In the genomic region with DNA sequence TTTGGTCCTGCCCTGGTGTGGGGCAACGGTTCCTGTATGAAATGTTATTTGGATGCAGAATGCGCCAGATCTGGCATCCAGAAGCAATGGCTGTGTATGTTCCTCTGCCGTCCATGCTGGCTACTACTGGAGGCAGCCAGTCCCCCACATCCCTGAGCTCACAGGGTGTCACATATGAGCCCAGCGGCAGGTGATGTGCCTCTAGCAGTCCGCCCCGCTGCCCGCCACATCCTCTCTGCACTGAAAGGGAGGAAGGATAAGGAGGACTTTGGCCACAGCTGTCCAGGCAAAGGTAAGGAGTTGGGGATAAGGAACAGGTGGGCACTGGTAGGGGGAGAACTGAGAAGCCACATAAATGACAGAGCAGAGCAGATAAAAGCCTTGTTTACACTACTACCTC, we compare ENCODE assay signal across 37 cellular contexts.
"Had no signal": no experiment of that assay in that cellular context is flagged by ENCODE, and none has a peak within 500 bp of the region (broad histone marks: within the 10 kb centered on the region; RNA-seq: fewer than 3 reads in every experiment).

No MANE protein-coding gene starts in this region.

- H3K36me3 ChIP-seq: adrenal gland, ascending aorta, brain microvascular endothelial cell, breast epithelium, cardiac muscle cell had no signal

- H3K4me1 Mint-ChIP-seq: activated naive CD4-positive, alpha-beta T cell treated with anti-CD3 and anti-CD28 coated beads, Interleukin-2, amount 10 ng/mL, durations not matched to agents 7 days and 5 days; activated naive CD4-positive, alpha-beta T cell treated with anti-CD3 and anti-CD28 coated beads, Interleukin-2, amount 50 U/mL, for 24 hours; activated naive CD8-positive, alpha-beta T cell treated with anti-CD3 and anti-CD28 coated beads for 36 hours; activated naive CD8-positive, alpha-beta T cell treated with anti-CD3 and anti-CD28 coated beads, Interleukin-2, amount 10 ng/mL, durations not matched to agents 7 days and 5 days; activated naive CD8-positive, alpha-beta T cell treated with anti-CD3 and anti-CD28 coated beads, Interleukin-2, amount 50 U/mL, for 24 hours; activated T-helper 17 cell treated with anti-CD3 and anti-CD28 coated beads, Interleukin-2, amount 50 U/mL, for 72 hours; central memory CD8-positive, alpha-beta T cell had no signal

- H3K4me3 ChIP-seq: adrenal gland, ascending aorta, body of pancreas, breast epithelium, cardiac muscle cell had no signal

- H3K27ac Mint-ChIP-seq: activated naive CD4-positive, alpha-beta T cell treated with anti-CD3 and anti-CD28 coated beads for 36 hours; activated naive CD4-positive, alpha-beta T cell treated with anti-CD3 and anti-CD28 coated beads, Interleukin-2, amount 10 ng/mL, durations not matched to agents 7 days and 5 days; activated naive CD4-positive, alpha-beta T cell treated with anti-CD3 and anti-CD28 coated beads, Interleukin-2, amount 50 U/mL, for 24 hours; activated naive CD4-positive, alpha-beta T cell treated with anti-CD3 and anti-CD28 coated beads, Interleukin-2, amount 50 U/mL, for 72 hours; activated naive CD8-positive, alpha-beta T cell; activated naive CD8-positive, alpha-beta T cell treated with anti-CD3 and anti-CD28 coated beads for 36 hours; activated naive CD8-positive, alpha-beta T cell treated with anti-CD3 and anti-CD28 coated beads, Interleukin-2, amount 10 ng/mL, durations not matched to agents 7 days and 5 days; activated naive CD8-positive, alpha-beta T cell treated with anti-CD3 and anti-CD28 coated beads, Interleukin-2, amount 50 U/mL, for 24 hours; activated T-cell treated with anti-CD3 and anti-CD28 coated beads, Interleukin-2, amount 50 U/mL, for 24 hours; activated T-cell treated with anti-CD3 and anti-CD28 coated beads, Interleukin-2, amount 50 U/mL, for 72 hours; activated T-helper 1 cell treated with anti-CD3 and anti-CD28 coated beads, Interleukin-12 subunit alpha, Interleukin-12 subunit beta, Interleukin-2, Interleukin-4 antibody, amounts not matched to agents 30 ng/mL and 10 ng/mL and 1 ng/mL, durations not matched to agents 14 hours and 24 hours and 36 hours; activated T-helper 17 cell treated with anti-CD3 and anti-CD28 coated beads, Interleukin-2, amount 50 U/mL, for 72 hours; activated T-helper 2 cell treated with anti-CD3 and anti-CD28 coated beads, Interferon-gamma antibody, Interleukin-2, Interleukin-4, amounts not matched to agents 10 μg/mL and 5 μg/mL and 100 μg/mL, durations not matched to agents 14 hours and 24 hours and 36 hours; brain had no signal

- DNase-seq: activated effector memory CD4-positive, alpha-beta T cell treated with anti-CD3 and anti-CD28 coated beads, Interleukin-2, amount 50 U/mL, for 16 hours; activated effector memory CD4-positive, alpha-beta T cell treated with Interleukin-2 at 50 U/mL for 16 hours; activated gamma-delta T cell; activated gamma-delta T cell treated with Interleukin-2 at 50 U/mL for 16 hours; activated naive CD4-positive, alpha-beta T cell; activated naive CD4-positive, alpha-beta T cell treated with anti-CD3 and anti-CD28 coated beads for 36 hours; activated naive CD4-positive, alpha-beta T cell treated with anti-CD3 and anti-CD28 coated beads, Interleukin-2, amount 10 ng/mL, durations not matched to agents 7 days and 5 days; activated naive CD4-positive, alpha-beta T cell treated with anti-CD3 and anti-CD28 coated beads, Interleukin-2, amount 50 U/mL, for 16 hours; activated naive CD4-positive, alpha-beta T cell treated with Interleukin-2 at 50 U/mL for 16 hours; activated naive CD8-positive, alpha-beta T cell treated with anti-CD3 and anti-CD28 coated beads for 36 hours; activated naive CD8-positive, alpha-beta T cell treated with anti-CD3 and anti-CD28 coated beads, Interleukin-2, amount 10 ng/mL, durations not matched to agents 7 days and 5 days; activated naive CD8-positive, alpha-beta T cell treated with anti-CD3 and anti-CD28 coated beads, Interleukin-2, amount 50 U/mL, for 24 hours; activated T-cell treated with anti-CD3 and anti-CD28 coated beads, Interleukin-2, amount 50 U/mL, for 24 hours; activated T-cell treated with anti-CD3 and anti-CD28 coated beads, Interleukin-2, amount 50 U/mL, for 4 hours; activated T-cell treated with anti-CD3 and anti-CD28 coated beads, Interleukin-2, amount 50 U/mL, for 48 hours; activated T-cell treated with anti-CD3 and anti-CD28 coated beads, Interleukin-2, amount 50 U/mL, for 72 hours; adrenal gland; amniotic stem cell; amygdala; anterior cingulate cortex; aorta; body of pancreas; brain microvascular endothelial cell; caudate nucleus; central memory CD4-positive, alpha-beta T cell; cerebellar nuclear complex had no signal

- H3K9me3 ChIP-seq: adrenal gland, ascending aorta, body of pancreas, breast epithelium had no signal

- H3K36me3 Mint-ChIP-seq: activated naive CD4-positive, alpha-beta T cell treated with anti-CD3 and anti-CD28 coated beads, Interleukin-2, amount 10 ng/mL, durations not matched to agents 7 days and 5 days; activated naive CD4-positive, alpha-beta T cell treated with anti-CD3 and anti-CD28 coated beads, Interleukin-2, amount 50 U/mL, for 24 hours; activated naive CD4-positive, alpha-beta T cell treated with anti-CD3 and anti-CD28 coated beads, Interleukin-2, amount 50 U/mL, for 72 hours; activated naive CD8-positive, alpha-beta T cell; activated naive CD8-positive, alpha-beta T cell treated with anti-CD3 and anti-CD28 coated beads for 36 hours; activated naive CD8-positive, alpha-beta T cell treated with anti-CD3 and anti-CD28 coated beads, Interleukin-2, amount 10 ng/mL, durations not matched to agents 7 days and 5 days; brain had no signal

- H3K4me3 Mint-ChIP-seq: activated naive CD4-positive, alpha-beta T cell treated with anti-CD3 and anti-CD28 coated beads for 36 hours; activated naive CD4-positive, alpha-beta T cell treated with anti-CD3 and anti-CD28 coated beads, Interleukin-2, amount 10 ng/mL, durations not matched to agents 7 days and 5 days; activated naive CD4-positive, alpha-beta T cell treated with anti-CD3 and anti-CD28 coated beads, Interleukin-2, amount 50 U/mL, for 24 hours; activated naive CD8-positive, alpha-beta T cell; activated naive CD8-positive, alpha-beta T cell treated with anti-CD3 and anti-CD28 coated beads for 36 hours; activated naive CD8-positive, alpha-beta T cell treated with anti-CD3 and anti-CD28 coated beads, Interleukin-2, amount 10 ng/mL, durations not matched to agents 7 days and 5 days; activated naive CD8-positive, alpha-beta T cell treated with anti-CD3 and anti-CD28 coated beads, Interleukin-2, amount 50 U/mL, for 24 hours; activated T-cell treated with anti-CD3 and anti-CD28 coated beads, Interleukin-2, amount 50 U/mL, for 24 hours; activated T-cell treated with anti-CD3 and anti-CD28 coated beads, Interleukin-2, amount 50 U/mL, for 4 hours; activated T-cell treated with anti-CD3 and anti-CD28 coated beads, Interleukin-2, amount 50 U/mL, for 72 hours; activated T-helper 1 cell treated with anti-CD3 and anti-CD28 coated beads, Interleukin-12 subunit alpha, Interleukin-12 subunit beta, Interleukin-2, Interleukin-4 antibody, amounts not matched to agents 30 ng/mL and 10 ng/mL and 1 ng/mL, durations not matched to agents 14 hours and 24 hours and 36 hours; activated T-helper 17 cell treated with anti-CD3 and anti-CD28 coated beads, Interleukin-2, amount 50 U/mL, for 72 hours; brain; central memory CD8-positive, alpha-beta T cell had no signal

- H3K4me1 ChIP-seq: adrenal gland, ascending aorta, body of pancreas, breast epithelium had no signal

- H3K27ac ChIP-seq: adrenal gland, ascending aorta, body of pancreas, brain microvascular endothelial cell, breast epithelium, cardiac muscle cell had no signal

- ATAC-seq: activated naive CD4-positive, alpha-beta T cell treated with anti-CD3 and anti-CD28 coated beads, Interleukin-2, amount 50 U/mL, for 72 hours; activated naive CD8-positive, alpha-beta T cell treated with anti-CD3 and anti-CD28 coated beads, Interleukin-2, amount 50 U/mL, for 24 hours; activated T-cell treated with anti-CD3 and anti-CD28 coated beads, Interleukin-2, amount 50 U/mL, for 4 hours; activated T-cell treated with anti-CD3 and anti-CD28 coated beads, Interleukin-2, amount 50 U/mL, for 72 hours; activated T-helper 17 cell treated with anti-CD3 and anti-CD28 coated beads, Interleukin-2, amount 50 U/mL, for 72 hours; body of pancreas had no signal

- H3K27me3 ChIP-seq: adrenal gland, ascending aorta, body of pancreas, brain microvascular endothelial cell, breast epithelium, cardiac muscle cell had no signal

- H3K9me3 Mint-ChIP-seq: activated naive CD4-positive, alpha-beta T cell treated with anti-CD3 and anti-CD28 coated beads for 36 hours; activated naive CD4-positive, alpha-beta T cell treated with anti-CD3 and anti-CD28 coated beads, Interleukin-2, amount 10 ng/mL, durations not matched to agents 7 days and 5 days; activated naive CD4-positive, alpha-beta T cell treated with anti-CD3 and anti-CD28 coated beads, Interleukin-2, amount 50 U/mL, for 24 hours; activated naive CD4-positive, alpha-beta T cell treated with anti-CD3 and anti-CD28 coated beads, Interleukin-2, amount 50 U/mL, for 72 hours; activated naive CD8-positive, alpha-beta T cell treated with anti-CD3 and anti-CD28 coated beads for 36 hours; activated naive CD8-positive, alpha-beta T cell treated with anti-CD3 and anti-CD28 coated beads, Interleukin-2, amount 10 ng/mL, durations not matched to agents 7 days and 5 days; activated naive CD8-positive, alpha-beta T cell treated with anti-CD3 and anti-CD28 coated beads, Interleukin-2, amount 50 U/mL, for 24 hours; activated T-cell treated with anti-CD3 and anti-CD28 coated beads, Interleukin-2, amount 50 U/mL, for 24 hours; activated T-cell treated with anti-CD3 and anti-CD28 coated beads, Interleukin-2, amount 50 U/mL, for 4 hours; activated T-helper 1 cell treated with anti-CD3 and anti-CD28 coated beads, Interleukin-12 subunit alpha, Interleukin-12 subunit beta, Interleukin-2, Interleukin-4 antibody, amounts not matched to agents 30 ng/mL and 10 ng/mL and 1 ng/mL, durations not matched to agents 14 hours and 24 hours and 36 hours; activated T-helper 17 cell treated with anti-CD3 and anti-CD28 coated beads, Interleukin-2, amount 50 U/mL, for 72 hours; activated T-helper 2 cell treated with anti-CD3 and anti-CD28 coated beads, Interferon-gamma antibody, Interleukin-2, Interleukin-4, amounts not matched to agents 10 μg/mL and 5 μg/mL and 100 μg/mL, durations not matched to agents 14 hours and 24 hours and 36 hours; brain; central memory CD8-positive, alpha-beta T cell had no signal

- H3K27me3 Mint-ChIP-seq: activated naive CD4-positive, alpha-beta T cell treated with anti-CD3 and anti-CD28 coated beads, Interleukin-2, amount 10 ng/mL, durations not matched to agents 7 days and 5 days; activated naive CD4-positive, alpha-beta T cell treated with anti-CD3 and anti-CD28 coated beads, Interleukin-2, amount 50 U/mL, for 24 hours; activated naive CD8-positive, alpha-beta T cell; activated naive CD8-positive, alpha-beta T cell treated with anti-CD3 and anti-CD28 coated beads for 36 hours; activated naive CD8-positive, alpha-beta T cell treated with anti-CD3 and anti-CD28 coated beads, Interleukin-2, amount 10 ng/mL, durations not matched to agents 7 days and 5 days; activated T-cell treated with anti-CD3 and anti-CD28 coated beads, Interleukin-2, amount 50 U/mL, for 24 hours had no signal
